In the genomic region with DNA sequence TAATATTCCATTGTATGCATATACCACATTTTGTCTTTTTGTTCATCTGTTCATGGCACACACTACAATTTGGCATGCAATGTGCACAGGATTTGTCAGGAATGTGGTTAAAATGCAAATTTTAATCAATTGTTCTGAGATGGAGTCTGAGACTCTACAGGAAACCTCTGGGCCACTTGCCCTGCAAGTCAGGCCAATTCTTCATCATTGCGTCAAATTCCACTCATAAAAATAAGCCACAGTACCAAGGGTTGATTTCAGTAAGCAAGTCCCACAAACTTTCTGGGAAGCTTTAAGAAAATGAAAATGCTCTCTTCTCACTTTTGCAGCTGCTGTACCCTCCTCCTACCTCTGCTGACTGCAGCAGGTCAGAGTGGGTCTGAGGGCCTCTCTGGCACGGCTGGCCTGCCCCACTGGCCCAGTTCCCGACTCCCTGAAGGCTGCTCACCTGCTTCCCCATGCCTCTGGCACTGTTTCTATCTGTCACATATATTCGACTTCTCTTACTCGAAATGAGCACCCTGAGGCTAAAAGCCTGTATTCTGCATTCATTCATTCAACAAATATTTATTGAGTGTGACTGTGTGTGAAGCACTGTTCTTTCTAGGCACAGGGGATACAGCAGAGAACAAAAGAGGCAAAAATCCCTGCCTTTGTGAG, we compare ENCODE assay signal across 1 cellular context.
TF ChIP-seq lines count a peak whose summit lies in the region.

No MANE protein-coding gene starts in this region.

TF ChIP-seq in GM23338, 12 proteins besides CTCF, POLR2A, EP300 and RAD21 (continued from another document):
- TF ChIP-seq ZNF114 (CRISPR knock-in tag; IDR thresholded peaks at IDR 0.05), result no peak
- no peak for TF ChIP-seq EZH2phosphoT487 (IDR thresholded peaks at IDR 0.05; ENCODE audit: unreplicated experiment)
- no peak for TF ChIP-seq ZNF331 (CRISPR knock-in tag; IDR thresholded peaks at IDR 0.05; ENCODE audit: low read depth)
- TF ChIP-seq, protein P1, sequence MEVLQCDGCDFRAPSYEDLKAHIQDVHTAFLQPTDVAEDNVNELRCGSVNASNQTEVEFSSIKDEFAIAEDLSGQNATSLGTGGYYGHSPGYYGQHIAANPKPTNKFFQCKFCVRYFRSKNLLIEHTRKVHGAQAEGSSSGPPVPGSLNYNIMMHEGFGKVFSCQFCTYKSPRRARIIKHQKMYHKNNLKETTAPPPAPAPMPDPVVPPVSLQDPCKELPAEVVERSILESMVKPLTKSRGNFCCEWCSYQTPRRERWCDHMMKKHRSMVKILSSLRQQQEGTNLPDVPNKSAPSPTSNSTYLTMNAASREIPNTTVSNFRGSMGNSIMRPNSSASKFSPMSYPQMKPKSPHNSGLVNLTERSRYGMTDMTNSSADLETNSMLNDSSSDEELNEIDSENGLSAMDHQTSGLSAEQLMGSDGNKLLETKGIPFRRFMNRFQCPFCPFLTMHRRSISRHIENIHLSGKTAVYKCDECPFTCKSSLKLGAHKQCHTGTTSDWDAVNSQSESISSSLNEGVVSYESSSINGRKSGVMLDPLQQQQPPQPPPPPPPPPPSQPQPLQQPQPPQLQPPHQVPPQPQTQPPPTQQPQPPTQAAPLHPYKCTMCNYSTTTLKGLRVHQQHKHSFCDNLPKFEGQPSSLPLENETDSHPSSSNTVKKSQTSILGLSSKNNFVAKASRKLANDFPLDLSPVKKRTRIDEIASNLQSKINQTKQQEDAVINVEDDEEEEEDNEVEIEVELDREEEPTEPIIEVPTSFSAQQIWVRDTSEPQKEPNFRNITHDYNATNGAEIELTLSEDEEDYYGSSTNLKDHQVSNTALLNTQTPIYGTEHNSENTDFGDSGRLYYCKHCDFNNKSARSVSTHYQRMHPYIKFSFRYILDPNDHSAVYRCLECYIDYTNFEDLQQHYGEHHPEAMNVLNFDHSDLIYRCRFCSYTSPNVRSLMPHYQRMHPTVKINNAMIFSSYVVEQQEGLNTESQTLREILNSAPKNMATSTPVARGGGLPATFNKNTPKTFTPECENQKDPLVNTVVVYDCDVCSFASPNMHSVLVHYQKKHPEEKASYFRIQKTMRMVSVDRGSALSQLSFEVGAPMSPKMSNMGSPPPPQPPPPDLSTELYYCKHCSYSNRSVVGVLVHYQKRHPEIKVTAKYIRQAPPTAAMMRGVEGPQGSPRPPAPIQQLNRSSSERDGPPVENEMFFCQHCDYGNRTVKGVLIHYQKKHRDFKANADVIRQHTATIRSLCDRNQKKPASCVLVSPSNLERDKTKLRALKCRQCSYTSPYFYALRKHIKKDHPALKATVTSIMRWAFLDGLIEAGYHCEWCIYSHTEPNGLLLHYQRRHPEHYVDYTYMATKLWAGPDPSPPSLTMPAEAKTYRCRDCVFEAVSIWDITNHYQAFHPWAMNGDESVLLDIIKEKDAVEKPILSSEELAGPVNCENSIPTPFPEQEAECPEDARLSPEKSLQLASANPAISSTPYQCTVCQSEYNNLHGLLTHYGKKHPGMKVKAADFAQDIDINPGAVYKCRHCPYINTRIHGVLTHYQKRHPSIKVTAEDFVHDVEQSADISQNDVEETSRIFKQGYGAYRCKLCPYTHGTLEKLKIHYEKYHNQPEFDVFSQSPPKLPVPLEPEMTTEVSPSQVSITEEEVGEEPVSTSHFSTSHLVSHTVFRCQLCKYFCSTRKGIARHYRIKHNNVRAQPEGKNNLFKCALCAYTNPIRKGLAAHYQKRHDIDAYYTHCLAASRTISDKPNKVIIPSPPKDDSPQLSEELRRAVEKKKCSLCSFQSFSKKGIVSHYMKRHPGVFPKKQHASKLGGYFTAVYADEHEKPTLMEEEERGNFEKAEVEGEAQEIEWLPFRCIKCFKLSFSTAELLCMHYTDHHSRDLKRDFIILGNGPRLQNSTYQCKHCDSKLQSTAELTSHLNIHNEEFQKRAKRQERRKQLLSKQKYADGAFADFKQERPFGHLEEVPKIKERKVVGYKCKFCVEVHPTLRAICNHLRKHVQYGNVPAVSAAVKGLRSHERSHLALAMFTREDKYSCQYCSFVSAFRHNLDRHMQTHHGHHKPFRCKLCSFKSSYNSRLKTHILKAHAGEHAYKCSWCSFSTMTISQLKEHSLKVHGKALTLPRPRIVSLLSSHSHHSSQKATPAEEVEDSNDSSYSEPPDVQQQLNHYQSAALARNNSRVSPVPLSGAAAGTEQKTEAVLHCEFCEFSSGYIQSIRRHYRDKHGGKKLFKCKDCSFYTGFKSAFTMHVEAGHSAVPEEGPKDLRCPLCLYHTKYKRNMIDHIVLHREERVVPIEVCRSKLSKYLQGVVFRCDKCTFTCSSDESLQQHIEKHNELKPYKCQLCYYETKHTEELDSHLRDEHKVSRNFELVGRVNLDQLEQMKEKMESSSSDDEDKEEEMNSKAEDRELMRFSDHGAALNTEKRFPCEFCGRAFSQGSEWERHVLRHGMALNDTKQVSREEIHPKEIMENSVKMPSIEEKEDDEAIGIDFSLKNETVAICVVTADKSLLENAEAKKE (CRISPR knock-in tag; IDR thresholded peaks at IDR 0.05), result no peak
- no peak for TF ChIP-seq EZH2 (IDR thresholded peaks at IDR 0.05; ENCODE audit: low read depth, unreplicated experiment)
- TF ChIP-seq JUNB (IDR thresholded peaks at IDR 0.05; ENCODE audit: unreplicated experiment), result no peak
- no peak for TF ChIP-seq STAT1 (IDR thresholded peaks at IDR 0.05; ENCODE audit: unreplicated experiment)
